Comparison of ENCODE assay signal across 23 cellular contexts in genomic region chr20:57461726-57462125, GRCh38.
DNase-seq lines count a peak whose midpoint lies in the region; ATAC-seq and TF ChIP-seq lines count a peak whose summit lies in the region.
"Had no signal": no experiment of that assay in that cellular context is flagged by ENCODE, and none has a peak within 500 bp of the region (broad histone marks: within the 10 kb centered on the region; RNA-seq: fewer than 3 reads in every experiment).

No MANE protein-coding gene starts in this region.

- no peaks in the 10 kb centered on the region for H3K9me3 ChIP-seq in cardiac muscle cell (ENCODE audit: low read depth)
- H3K9me3 ChIP-seq in BLaER1 treated with 17β-estradiol and CSF1 and Interleukin-3, amounts not matched to agents 10 nM and 100 nM (replicated peaks in 1 of 11) = peaks cover 0 to 13% (median 0%) of the 10 kb centered on the region in 11 experiments; a peak in 4 of 22 replicates
- peaks cover 7% of the 10 kb centered on the region for H3K9me3 ChIP-seq in trophoblast cell (ENCODE audit: insufficient read depth, low read depth, low read length)
- H3K9me3 ChIP-seq: MG63, SJCRH30 had no signal

- H3K9ac ChIP-seq in BLaER1 treated with 17β-estradiol and CSF1 and Interleukin-3, amounts not matched to agents 10 nM and 100 nM = peak overlapping the region; percentile 20 to 88 (median 82); a peak in 18 of 22 replicates
- H3K9ac ChIP-seq in trophoblast cell (ENCODE audit: low read length) = no peak overlapping the region

- H2BK120ac ChIP-seq in trophoblast cell (ENCODE audit: insufficient read depth, low read length, poor library complexity) = peak overlapping the region; percentile 14

- H4K91ac ChIP-seq in trophoblast cell (ENCODE audit: low read depth, low read length) = peak overlapping the region; percentile 71

- H3K4me3 ChIP-seq in cardiac muscle cell = no peak overlapping the region
- peak overlapping the region in 4 of 10 experiments; percentile 10 to 44 (median 26); a peak in 4 of 20 replicates for H3K4me3 ChIP-seq in BLaER1 treated with 17β-estradiol and CSF1 and Interleukin-3, amounts not matched to agents 10 nM and 100 nM
- H3K4me3 ChIP-seq in trophoblast cell (ENCODE audit: low read depth, low read length) = no peak overlapping the region
- H3K4me3 ChIP-seq: MG63, SJCRH30 had no signal

- H3K14ac ChIP-seq in trophoblast cell (ENCODE audit: low read length) = peak overlapping the region; percentile 41

- intact Hi-C loops in Right ventricle myocardium superior (cut with DNase I) = no loop called here
- intact Hi-C loops in dendritic cell treated with granulocyte-macrophage colony-stimulating factor and Interleukin-4, amounts not matched to agents 40 ng/mL and 50 ng/mL, for 4 days (cut with micrococcal nuclease) = no loop called here

- no peak overlapping the region for H3K4ac ChIP-seq in trophoblast cell (ENCODE audit: low read depth, low read length)

- no peak overlapping the region for H4K12ac ChIP-seq in trophoblast cell (ENCODE audit: low read depth, low read length)

- H4K8ac ChIP-seq in trophoblast cell (ENCODE audit: low read depth, low read length) = no peak overlapping the region

- peak overlapping the region; percentile 45 for H2AK5ac ChIP-seq in trophoblast cell (ENCODE audit: low read length)

- H3K27me3 Mint-ChIP-seq in dendritic cell treated with granulocyte-macrophage colony-stimulating factor and Interleukin-4, amounts not matched to agents 40 ng/mL and 50 ng/mL, for 4 days = no peaks in the 10 kb centered on the region

- ATAC-seq in Right ventricle myocardium superior (ENCODE audit: poor library complexity) = no peak
- ATAC-seq in GM19035 (IDR thresholded peaks at IDR 0.05; ENCODE audit: unreplicated experiment) = no peak
- ATAC-seq: CD8-positive, alpha-beta T cell; HCT116; SK-N-SH treated with all-trans-retinoic acid at 6 μM for 48 hours had no signal

- H3K27me3 ChIP-seq in cardiac muscle cell (no peaks in the 10 kb centered on the region), trophoblast cell (ENCODE audit: insufficient read depth, low read length) (no peaks in the 10 kb centered on the region)
- H3K27me3 ChIP-seq in BLaER1 treated with 17β-estradiol and CSF1 and Interleukin-3, amounts not matched to agents 10 nM and 100 nM = no peaks in the 10 kb centered on the region
- H3K27me3 ChIP-seq: MG63, SJCRH30 had no signal

- H2AFZ ChIP-seq in trophoblast cell (ENCODE audit: insufficient read depth, low read length, poor library complexity) = no peak overlapping the region

- DNase-seq in cardiac muscle cell (ENCODE audit: low read depth in 1 of 2, low spot score in 1 of 2) = no peak
- no peak for DNase-seq in Right ventricle myocardium superior
- DNase-seq in trophoblast cell = no peak
- DNase-seq in HUDEP-2 (lab: John Stamatoyannopoulos, UW; ENCODE audit: unreplicated experiment in 76 of 76) = no peak
- DNase-seq: 8988T; ACHN; CD8-positive, alpha-beta T cell; DMS 273 treated with DMSO at 0.1 percent for 48 hours; DMS79; EL; GF-D8; KG1; MG63; NCI-H2029; NCI-H446; NCI-H524 treated with DMSO at 0.1 percent for 48 hours; NCI-H774; SJCRH30 had no signal

- no peak overlapping the region for H3K4me3 Mint-ChIP-seq in dendritic cell treated with granulocyte-macrophage colony-stimulating factor and Interleukin-4, amounts not matched to agents 40 ng/mL and 50 ng/mL, for 4 days
- H3K4me3 Mint-ChIP-seq: CD8-positive, alpha-beta T cell had no signal

- no peak overlapping the region for H3K18ac ChIP-seq in trophoblast cell (ENCODE audit: low read length)

- H3K27ac Mint-ChIP-seq in dendritic cell treated with granulocyte-macrophage colony-stimulating factor and Interleukin-4, amounts not matched to agents 40 ng/mL and 50 ng/mL, for 4 days = peak overlapping the region; percentile 44
- H3K27ac Mint-ChIP-seq: CD8-positive, alpha-beta T cell had no signal

- peaks cover 75% of the 10 kb centered on the region for H3K4me1 Mint-ChIP-seq in dendritic cell treated with granulocyte-macrophage colony-stimulating factor and Interleukin-4, amounts not matched to agents 40 ng/mL and 50 ng/mL, for 4 days (ENCODE audit: low read depth)

- no peaks in the 10 kb centered on the region for H3K9me3 Mint-ChIP-seq in dendritic cell treated with granulocyte-macrophage colony-stimulating factor and Interleukin-4, amounts not matched to agents 40 ng/mL and 50 ng/mL, for 4 days
- H3K9me3 Mint-ChIP-seq: CD8-positive, alpha-beta T cell had no signal

- H3K4me1 ChIP-seq in cardiac muscle cell (ENCODE audit: low read depth) = peaks cover 34% of the 10 kb centered on the region
- H3K4me1 ChIP-seq in BLaER1 treated with 17β-estradiol and CSF1 and Interleukin-3, amounts not matched to agents 10 nM and 100 nM = peaks cover 62 to 100% (median 98%) of the 10 kb centered on the region in 10 experiments
- H3K4me1 ChIP-seq in trophoblast cell (ENCODE audit: control insufficient read depth in 1 of 2, insufficient read depth in 2 of 2, low read length in 2 of 2) = peaks cover 16 to 23% of the 10 kb centered on the region in 2 experiments

- H3K36me3 Mint-ChIP-seq in dendritic cell treated with granulocyte-macrophage colony-stimulating factor and Interleukin-4, amounts not matched to agents 40 ng/mL and 50 ng/mL, for 4 days (ENCODE audit: low read depth) = no peaks in the 10 kb centered on the region
- H3K36me3 Mint-ChIP-seq: CD8-positive, alpha-beta T cell had no signal

- H2BK5ac ChIP-seq in trophoblast cell (ENCODE audit: low read depth, low read length, poor library complexity) = no peak overlapping the region

- H3K79me1 ChIP-seq in trophoblast cell (ENCODE audit: low read length) = peaks cover 12% of the 10 kb centered on the region

- H3K79me2 ChIP-seq in trophoblast cell (ENCODE audit: control insufficient read depth, insufficient read depth, low read length, poor library complexity) = no peaks in the 10 kb centered on the region

- H4K20me1 ChIP-seq in BLaER1 treated with 17β-estradiol and CSF1 and Interleukin-3, amounts not matched to agents 10 nM and 100 nM = no peaks in the 10 kb centered on the region

- no peak for TF ChIP-seq CTCF in cardiac muscle cell (IDR thresholded peaks at IDR 0.05; ENCODE audit: low read depth, low read length)

- H3K27ac ChIP-seq in cardiac muscle cell = peak overlapping the region; percentile 92
- H3K27ac ChIP-seq in BLaER1 treated with 17β-estradiol and CSF1 and Interleukin-3, amounts not matched to agents 10 nM and 100 nM = peak overlapping the region; percentile 52 to 99 (median 97); a peak in 21 of 22 replicates
- H3K27ac ChIP-seq in trophoblast cell (ENCODE audit: low read depth, low read length) = no peak overlapping the region
- H3K27ac ChIP-seq: SJCRH30 had no signal

- peak overlapping the region; percentile 74 for H2BK12ac ChIP-seq in trophoblast cell (ENCODE audit: low read length)

- peak overlapping the region; percentile 65 to 99 (median 95) for H3K4me2 ChIP-seq in BLaER1 treated with 17β-estradiol and CSF1 and Interleukin-3, amounts not matched to agents 10 nM and 100 nM
- H3K4me2 ChIP-seq in trophoblast cell (ENCODE audit: low read length) = no peak overlapping the region

- WGBS in trophoblast cell (ENCODE audit: extremely low coverage, insufficient coverage, insufficient read length) = no CpG with 5 or more reads among the region's 7 CpGs

- H3K36me3 ChIP-seq in cardiac muscle cell (no peaks in the 10 kb centered on the region), trophoblast cell (ENCODE audit: control insufficient read depth in 1 of 2, insufficient read depth in 2 of 2, low read length in 2 of 2) (no peaks in the 10 kb centered on the region)
- no peaks in the 10 kb centered on the region for H3K36me3 ChIP-seq in BLaER1 treated with 17β-estradiol and CSF1 and Interleukin-3, amounts not matched to agents 10 nM and 100 nM
- H3K36me3 ChIP-seq: MG63, SJCRH30 had no signal

- H3K23ac ChIP-seq in trophoblast cell (ENCODE audit: low read length) = no peak overlapping the region
